In the genomic region with DNA sequence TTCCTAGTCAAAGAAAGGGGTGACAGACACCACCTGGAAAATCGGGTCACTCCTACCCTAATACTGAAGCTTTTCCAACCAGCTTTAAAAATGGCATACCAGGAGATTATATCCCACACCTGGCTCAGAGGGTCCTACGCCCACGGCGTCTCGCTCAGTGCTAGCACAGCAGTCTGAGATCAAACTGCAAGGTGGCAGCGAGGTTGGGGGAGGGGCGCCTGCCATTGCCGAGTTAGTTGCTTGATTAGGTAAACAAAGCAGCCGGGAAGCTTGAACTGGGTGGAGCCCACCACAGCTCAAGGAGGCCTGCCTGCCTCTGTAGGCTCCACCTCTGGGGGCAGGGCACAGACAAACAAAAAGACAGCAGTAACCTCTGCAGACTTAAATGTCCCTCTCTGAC, we compare ENCODE assay signal across 8 cellular contexts.
DNase-seq lines count a peak whose midpoint lies in the region; ATAC-seq and TF ChIP-seq lines count a peak whose summit lies in the region.
"Not testable (repeated sequence)": the region's sequence is repeated elsewhere in the genome, so short reads cannot be mapped to it uniquely, and the experiment has no call there.

No MANE protein-coding gene starts in this region.

- H3K4me3 Mint-ChIP-seq in GM23338, endodermal cell, neural progenitor cell: not testable (repeated sequence)

- not testable (repeated sequence) for H3K9me2 ChIP-seq in GM23338 (ENCODE audit: insufficient read depth)

- H3K9me3 ChIP-seq in endodermal cell (ENCODE audit: control insufficient read depth, low read length); neural progenitor cell (ENCODE audit: low read depth): not testable (repeated sequence)

- H3K27ac Mint-ChIP-seq in GM23338, endodermal cell, neural progenitor cell: not testable (repeated sequence)

- H3K79me2 ChIP-seq in GM23338 (replicated peaks; ENCODE audit: insufficient read depth); neural progenitor cell (ENCODE audit: low read depth): not testable (repeated sequence)

- H3K27me3 ChIP-seq in GM23338 (ENCODE audit: insufficient read depth); endodermal cell (ENCODE audit: control insufficient read depth, insufficient read depth, low read length, poor library complexity, severe bottlenecking); neural progenitor cell: not testable (repeated sequence)

- 66 to 67% methylated on average over 5 of the region's 9 CpGs for WGBS in endodermal cell (ENCODE audit: insufficient coverage in 1 of 2, insufficient read length in 1 of 2), 2 experiments

- H3K27ac ChIP-seq in GM23338 (ENCODE audit: low read depth); endodermal cell (ENCODE audit: low read depth, low read length); neural progenitor cell: not testable (repeated sequence)

- H3K36me3 Mint-ChIP-seq in GM23338 (ENCODE audit: low read depth), result peaks cover 23% of the 10 kb centered on the region; the same call in 2 of the 3 replicates
- H3K36me3 Mint-ChIP-seq in endodermal cell (ENCODE audit: low read depth); neural progenitor cell: not testable (repeated sequence)

- H3K27me3 Mint-ChIP-seq in GM23338 (ENCODE audit: insufficient read depth, low read depth, poor library complexity); endodermal cell (ENCODE audit: insufficient read depth); neural progenitor cell (ENCODE audit: insufficient read depth, low read depth): not testable (repeated sequence)

- not testable (repeated sequence) for ATAC-seq in GM23338

- not testable (repeated sequence) for H3K4me2 ChIP-seq in GM23338, neural progenitor cell

- H3K36me3 ChIP-seq in GM23338 (ENCODE audit: insufficient read depth); endodermal cell (ENCODE audit: control insufficient read depth, insufficient read depth, low read length); neural progenitor cell: not testable (repeated sequence)

- TF ChIP-seq CTCF in GM23338 (conservative IDR thresholded peaks at IDR 0.05; ENCODE audit: low read depth in 2 of 2); endodermal cell (conservative IDR thresholded peaks at IDR 0.05); neural progenitor cell (IDR thresholded peaks at IDR 0.05): not testable (repeated sequence)

- H3K9ac ChIP-seq in endodermal cell (ENCODE audit: extremely low read depth, low read length, poor library complexity, severe bottlenecking); neural progenitor cell: not testable (repeated sequence)

- peaks cover 26% of the 10 kb centered on the region for H3K9me3 Mint-ChIP-seq in GM23338
- H3K9me3 Mint-ChIP-seq in endodermal cell, result peaks cover 24% of the 10 kb centered on the region
- not testable (repeated sequence) for H3K9me3 Mint-ChIP-seq in neural progenitor cell

- H2AFZ ChIP-seq in GM23338; neural progenitor cell (replicated peaks): not testable (repeated sequence)

- H3F3A ChIP-seq in GM23338 (replicated peaks; ENCODE audit: low read depth); neural progenitor cell (ENCODE audit: low read depth): not testable (repeated sequence)

- H3K4me3 ChIP-seq in GM23338; Jurkat, Clone E6-1 (ENCODE audit: low read length); endodermal cell (ENCODE audit: low read length); neural progenitor cell: not testable (repeated sequence)

- H3K4me1 Mint-ChIP-seq in GM23338, endodermal cell, neural progenitor cell: not testable (repeated sequence)

- not testable (repeated sequence) for H4K20me1 ChIP-seq in GM23338 (replicated peaks; ENCODE audit: insufficient read depth); neural progenitor cell (ENCODE audit: low read depth)

- DNase-seq in COLO668 (lab: John Stamatoyannopoulos, UW; ENCODE audit: unreplicated experiment) (peak; percentile 14), GM23338 (ENCODE audit: low spot score) (peak; percentile 32), NCI-H526 treated with DMSO at 0.1 percent for 48 hours (lab: John Stamatoyannopoulos, UW) (peak; percentile 51), NCI-H748 (lab: John Stamatoyannopoulos, UW; ENCODE audit: unreplicated experiment) (peak; percentile 41), RPMI8226 (peak; percentile 37), endodermal cell (peak; percentile 86), neural progenitor cell (ENCODE audit: low spot score) (peak; percentile 33)
- DNase-seq in Jurkat, Clone E6-1 (ENCODE audit: low read depth, low spot score), result peak; percentile 62

- H3K4me1 ChIP-seq in GM23338 (ENCODE audit: insufficient read depth); endodermal cell (ENCODE audit: control insufficient read depth, insufficient read depth, low read length); neural progenitor cell: not testable (repeated sequence)

Comparison
In these comparisons a context has a peak if more than half of its experiments do, and no peak if none do; other contexts are left out.
1. DNase-seq: peak in every context shown above with its lines; median percentile 86 in endodermal cell; 62 in Jurkat, Clone E6-1; 51 in NCI-H526 treated with DMSO at 0.1 percent for 48 hours; 41 in NCI-H748; 37 in RPMI8226; 33 in neural progenitor cell; 32 in GM23338; 14 in COLO668.